ENCODE assay signal across 34 cellular contexts in genomic region chr4:62434921-62435320, GRCh38.
"Had no signal": no experiment of that assay in that cellular context is flagged by ENCODE, and none has a peak within 500 bp of the region (broad histone marks: within the 10 kb centered on the region; RNA-seq: fewer than 3 reads in every experiment).

No MANE protein-coding gene starts in this region.

- H3K9me3 ChIP-seq: MG63 had no signal

- H3K4me3 ChIP-seq: MG63 had no signal

- H3K27me3 ChIP-seq: MG63 had no signal

- DNase-seq: Karpas-422, Kasumi-1, MG63, MM.1S, MV-4-11, NCI-H1048, NCI-H1092, NCI-H1092 treated with DMSO at 0.1 percent for 48 hours, NCI-H1105, NCI-H1105 treated with DMSO at 0.1 percent for 48 hours, NCI-H1417, NCI-H1417 treated with DMSO at 0.1 percent for 48 hours, NCI-H1436, NCI-H1436 treated with DMSO at 0.1 percent for 48 hours, NCI-H146, NCI-H1694, NCI-H1694 treated with DMSO at 0.1 percent for 48 hours, NCI-H187, NCI-H187 treated with DMSO at 0.1 percent for 48 hours, NCI-H1930, NCI-H2029, NCI-H2029 treated with DMSO at 0.1 percent for 48 hours, NCI-H2081, NCI-H2081 treated with DMSO at 0.1 percent for 48 hours, NCI-H2107, NCI-H2171, NCI-H2171 treated with DMSO at 0.1 percent for 48 hours, NCI-H2227 treated with DMSO at 0.1 percent for 48 hours, NCI-H226, NCI-H345, NCI-H446, NCI-H446 treated with DMSO at 0.1 percent for 48 hours, NCI-H510A, NCI-H510A treated with DMSO at 0.1 percent for 48 hours had no signal

- H3K36me3 ChIP-seq: MG63 had no signal
